8 cellular contexts compared by ENCODE assay signal in genomic region chr2:177211148-177211547, GRCh38. TPM values are rescaled to one million over a fixed set of nuclear protein-coding genes. Genes with fewer than 3 reads are reported as not detected.
DNase-seq lines count a peak whose midpoint lies in the region; FAIRE-seq and TF ChIP-seq lines count a peak whose summit lies in the region.

No MANE protein-coding gene starts in this region.

- intact Hi-C loops in sigmoid colon (cut with DNase I) = loop anchor here (2.0 kb wide), 1 partner anchor 46 kb away; no protein-coding TSS in a partner anchor

- no peaks in the 10 kb centered on the region for H3K9me2 ChIP-seq in GM23248 (ENCODE audit: insufficient read depth)

- no peak for TF ChIP-seq POLR2A in Peyer's patch (IDR thresholded peaks at IDR 0.05)
- no peak for TF ChIP-seq POLR2A in sigmoid colon (IDR thresholded peaks at IDR 0.05)
- no peak for TF ChIP-seq POLR2A in H54 (IDR thresholded peaks at IDR 0.05; ENCODE audit: low read depth, low read length)

- no peak for FAIRE-seq in H54 (lab: Jason Lieb, UNC)

- H3K9ac ChIP-seq in GM23248 = peak overlapping the region; percentile 98

- peak overlapping the region; percentile 92 for H3K4me2 ChIP-seq in GM23248 (ENCODE audit: unreplicated experiment)

- H4K20me1 ChIP-seq in GM23248 (ENCODE audit: insufficient read depth) = peaks cover 8% of the 10 kb centered on the region

- H2AFZ ChIP-seq in GM23248 = peak overlapping the region; percentile 71

- TF ChIP-seq CTCF in Peyer's patch (IDR thresholded peaks at IDR 0.05) (no peak), epithelial cell of proximal tubule (conservative IDR thresholded peaks at IDR 0.05; ENCODE audit: low read depth, low read length) (no peak), sigmoid colon (IDR thresholded peaks at IDR 0.05) (no peak), GM13977 (IDR thresholded peaks at IDR 0.05; ENCODE audit: extremely low read depth, insufficient read depth, missing control alignments) (no peak)

- peaks cover 42% of the 10 kb centered on the region for H3K79me2 ChIP-seq in GM23248 (ENCODE audit: insufficient read depth)

- no peaks in the 10 kb centered on the region for H3K27me3 ChIP-seq in GM23248 (replicated peaks; ENCODE audit: insufficient read depth)
- no peaks in the 10 kb centered on the region for H3K27me3 ChIP-seq in Peyer's patch
- no peaks in the 10 kb centered on the region for H3K27me3 ChIP-seq in sigmoid colon

- peak overlapping the region; percentile 85 for H3K4me3 ChIP-seq in GM23248
- H3K4me3 ChIP-seq in Peyer's patch = peak overlapping the region in 2 of 4 donors; percentile 80 to 99
- H3K4me3 ChIP-seq in epithelial cell of proximal tubule (ENCODE audit: low read depth, low read length) = peak overlapping the region; percentile 54
- peak overlapping the region in 3 of 4 donors; percentile 77 to 88 (median 86) for H3K4me3 ChIP-seq in sigmoid colon

- DNase-seq in GM23248 (no peak), Peyer's patch (no peak), epithelial cell of proximal tubule (ENCODE audit: low read depth) (no peak), sigmoid colon (no peak), hepatic stellate cell (ENCODE audit: low spot score) (no peak), H54 (ENCODE audit: insufficient read length, low spot score) (no peak), GM13977 (ENCODE audit: low spot score) (no peak), putamen (ENCODE audit: low spot score) (no peak)

- peaks cover 18% of the 10 kb centered on the region for H3K36me3 ChIP-seq in GM23248 (ENCODE audit: low read depth)
- H3K36me3 ChIP-seq in Peyer's patch = peaks cover 0 to 9% (median 0%) of the 10 kb centered on the region in 3 donors
- H3K36me3 ChIP-seq in sigmoid colon = peaks cover 2 to 10% (median 3%) of the 10 kb centered on the region in 4 donors

- H3K9me3 ChIP-seq in GM23248 (ENCODE audit: low read depth) (no peaks in the 10 kb centered on the region), Peyer's patch (no peaks in the 10 kb centered on the region), sigmoid colon (no peaks in the 10 kb centered on the region)

- H3F3A ChIP-seq in GM23248 (ENCODE audit: insufficient read depth) = peaks cover 38% of the 10 kb centered on the region

- H3K4me1 ChIP-seq in GM23248 (ENCODE audit: insufficient read depth) = peaks cover 28% of the 10 kb centered on the region
- peaks cover 0 to 21% (median 10%) of the 10 kb centered on the region in 4 donors for H3K4me1 ChIP-seq in Peyer's patch
- H3K4me1 ChIP-seq in sigmoid colon = peaks cover 0 to 41% (median 32%) of the 10 kb centered on the region in 4 donors

- in situ Hi-C loops in GM23248 (cut with MboI) = no loop called here
- in situ Hi-C loops in GM13977 (cut with MboI; ENCODE audit: low pct_unique_long_range_greater_than_20kb, low sequenced_read_pairs, unreplicated experiment) = no loop called here

- H3K27ac ChIP-seq in GM23248 = peak overlapping the region; percentile 100
- H3K27ac ChIP-seq in Peyer's patch = peak overlapping the region; percentile 98 to 100 (median 100)
- peak overlapping the region; percentile 98 to 100 (median 100) for H3K27ac ChIP-seq in sigmoid colon

- no peak for TF ChIP-seq EP300 in sigmoid colon (IDR thresholded peaks at IDR 0.05)

- 64 to 71% methylated on average over 7 of the region's 7 CpGs for WGBS in GM23248 (ENCODE audit: low coverage in 1 of 2, low lambda C conversion rate in 2 of 2, missing lambda C conversion rate in 2 of 2), 2 experiments
- WGBS in sigmoid colon, 2 donors = 28 to 60% methylated on average over 7 of the region's 7 CpGs

RNA-seq across cellular contexts. Expression of gene HNRNPA3, which starts 1.4 kb away (rescaled TPM):
- total RNA-seq in GM23248 (2014; rRNA removed; shearing (Covaris generic)) = 15.0 and 19.7 TPM in 2 replicates
- polyA plus RNA-seq in GM23248 (2016; fragmentation: Nextera tagmentation; extraction: Ambion mirVana) (47.1 and 51.0 TPM in 2 replicates), sigmoid colon (100 to 1,000 TPM; 130 to 261 (median 131) TPM)
- total RNA-seq in Peyer's patch (100 to 1,000 TPM in 1 of 4 donors, 10 to 100 TPM in 3; 40.8 to 112 (median 60.5) TPM), epithelial cell of proximal tubule (48.6 and 64.4 TPM in 2 replicates), sigmoid colon (10 to 100 TPM; 69.2 to 82.1 (median 74.5) TPM)

RNA-seq across cellular contexts. Expression of gene NFE2L2, which starts 53.4 kb away (rescaled TPM):
- 62.0 and 77.4 TPM in 2 replicates for total RNA-seq in GM23248 (2014; rRNA removed; shearing (Covaris generic))
- 116 and 123 TPM in 2 replicates for polyA plus RNA-seq in GM23248 (2016; fragmentation: Nextera tagmentation; extraction: Ambion mirVana)
- 100 to 1,000 TPM in 2 of 4 donors, 10 to 100 TPM in 2; 85.3 to 162 (median 108) TPM for total RNA-seq in Peyer's patch
- 43.6 and 53.0 TPM in 2 replicates for total RNA-seq in epithelial cell of proximal tubule
- 100 to 1,000 TPM in 2 of 4 donors, 10 to 100 TPM in 2; 88.1 to 103 (median 98.1) TPM for total RNA-seq in sigmoid colon
- 10 to 100 TPM; 46.7 to 88.3 (median 69.7) TPM for polyA plus RNA-seq in sigmoid colon
